ENCODE assay signal across 1 cellular context in genomic region chr1:203490607-203491006, GRCh38.
A peak's percentile ranks its signal among the peaks of the same experiment; 100 is the strongest.
TF ChIP-seq lines count a peak whose summit lies in the region.

No MANE protein-coding gene starts in this region.

TF ChIP-seq in K562, 482 proteins besides CTCF, POLR2A, EP300 and RAD21:
- TF ChIP-seq HDAC8 (tag; IDR thresholded peaks at IDR 0.05) (no peak), JUND (IDR thresholded peaks at IDR 0.05; ENCODE audit: borderline replicate concordance, low read depth, low read length) (no peak), JUND (tag; IDR thresholded peaks at IDR 0.05; ENCODE audit: borderline replicate concordance, low read depth, low read length) (no peak), NR2C2 (CRISPR knock-in tag; IDR thresholded peaks at IDR 0.05) (0 out of 2 replicates have a peak, but pooled peaks have one; percentile 23), NR2C2 (tag; IDR thresholded peaks at IDR 0.05) (no peak), ZNF140 (CRISPR knock-in tag; IDR thresholded peaks at IDR 0.05) (no peak), RBFOX2 (IDR thresholded peaks at IDR 0.05; ENCODE audit: low read depth, low read length) (no peak)
